Comparison of ENCODE assay signal across 24 cellular contexts in genomic region chr13:37382156-37382555, GRCh38.
"Had no signal": no experiment of that assay in that cellular context is flagged by ENCODE, and none has a peak within 500 bp of the region (broad histone marks: within the 10 kb centered on the region; RNA-seq: fewer than 3 reads in every experiment).

No MANE protein-coding gene starts in this region.

- H3K9me3 ChIP-seq: adrenal gland, ascending aorta, heart right ventricle, mucosa of descending colon, sigmoid colon, spleen, thoracic aorta, vagina had no signal

- H3K4me3 Mint-ChIP-seq: activated T-cell treated with anti-CD3 and anti-CD28 coated beads, Interleukin-2, amount 50 U/mL, for 24 hours; activated T-helper 17 cell treated with anti-CD3 and anti-CD28 coated beads, Interleukin-2, amount 50 U/mL, for 72 hours; nephron progenitor cell; type B pancreatic cell had no signal

- H3K27me3 Mint-ChIP-seq: activated T-cell treated with anti-CD3 and anti-CD28 coated beads, Interleukin-2, amount 50 U/mL, for 24 hours; activated T-helper 17 cell treated with anti-CD3 and anti-CD28 coated beads, Interleukin-2, amount 50 U/mL, for 72 hours; type B pancreatic cell had no signal

- H3K36me3 Mint-ChIP-seq: activated naive CD4-positive, alpha-beta T cell treated with anti-CD3 and anti-CD28 coated beads, Interleukin-2, amount 50 U/mL, for 72 hours; type B pancreatic cell had no signal

- H3K27ac ChIP-seq: adrenal gland, epithelial cell of prostate, heart right ventricle, sigmoid colon, spleen, thoracic aorta, vagina, WERI-Rb-1 had no signal

- H3K9me3 Mint-ChIP-seq: activated T-helper 17 cell treated with anti-CD3 and anti-CD28 coated beads, Interleukin-2, amount 50 U/mL, for 72 hours; nephron progenitor cell; type B pancreatic cell had no signal

- H3K4me1 ChIP-seq: adrenal gland, sigmoid colon, spleen, vagina had no signal

- H3K4me3 ChIP-seq: adrenal gland, ascending aorta, heart right ventricle, mucosa of descending colon, sigmoid colon, spleen, thoracic aorta, vagina had no signal

- H3K27me3 ChIP-seq: adrenal gland, ascending aorta, heart right ventricle, sigmoid colon, spleen, vagina had no signal

- ATAC-seq: activated naive CD4-positive, alpha-beta T cell treated with anti-CD3 and anti-CD28 coated beads, Interleukin-2, amount 50 U/mL, for 72 hours; activated T-helper 17 cell treated with anti-CD3 and anti-CD28 coated beads, Interleukin-2, amount 50 U/mL, for 72 hours; left cardiac atrium; mucosa of descending colon had no signal

- H3K36me3 ChIP-seq: adrenal gland, ascending aorta, heart right ventricle, sigmoid colon, spleen, thoracic aorta, vagina, WERI-Rb-1 had no signal

- H3K4me1 Mint-ChIP-seq: activated T-helper 17 cell treated with anti-CD3 and anti-CD28 coated beads, Interleukin-2, amount 50 U/mL, for 72 hours; nephron progenitor cell had no signal

- H3K27ac Mint-ChIP-seq: activated naive CD4-positive, alpha-beta T cell treated with anti-CD3 and anti-CD28 coated beads, Interleukin-2, amount 50 U/mL, for 72 hours; activated T-cell treated with anti-CD3 and anti-CD28 coated beads, Interleukin-2, amount 50 U/mL, for 24 hours; activated T-helper 17 cell treated with anti-CD3 and anti-CD28 coated beads, Interleukin-2, amount 50 U/mL, for 72 hours; nephron progenitor cell; type B pancreatic cell had no signal

- DNase-seq: activated CD4-positive, alpha-beta T cell treated with anti-CD3 and anti-CD28 coated beads, Interleukin-2, amount 50 U/mL, for 4 hours; activated CD8-positive, alpha-beta memory T cell treated with anti-CD3 and anti-CD28 coated beads for 24 hours; activated CD8-positive, alpha-beta memory T cell treated with anti-CD3 and anti-CD28 coated beads, Interleukin-2, amount 50 U/mL, for 4 hours; activated T-cell treated with anti-CD3 and anti-CD28 coated beads, Interleukin-2, amount 50 U/mL, for 24 hours; adrenal gland; cerebellar nuclear complex; cortex of kidney; heart right ventricle; islet precursor cell; left cardiac atrium; mucosa of descending colon; nephron progenitor cell; sigmoid colon; spleen; stimulated activated CD4-positive, alpha-beta T cell treated with anti-CD3 and anti-CD28 coated beads, Interleukin-4, amount 100 ng/mL, for 1 hour; stimulated activated naive CD4-positive, alpha-beta T cell treated with Interleukin-2 at 50 U/mL for 16 hours; WERI-Rb-1 had no signal
